Comparison of ENCODE assay signal across 3 cellular contexts in the genomic region with DNA sequence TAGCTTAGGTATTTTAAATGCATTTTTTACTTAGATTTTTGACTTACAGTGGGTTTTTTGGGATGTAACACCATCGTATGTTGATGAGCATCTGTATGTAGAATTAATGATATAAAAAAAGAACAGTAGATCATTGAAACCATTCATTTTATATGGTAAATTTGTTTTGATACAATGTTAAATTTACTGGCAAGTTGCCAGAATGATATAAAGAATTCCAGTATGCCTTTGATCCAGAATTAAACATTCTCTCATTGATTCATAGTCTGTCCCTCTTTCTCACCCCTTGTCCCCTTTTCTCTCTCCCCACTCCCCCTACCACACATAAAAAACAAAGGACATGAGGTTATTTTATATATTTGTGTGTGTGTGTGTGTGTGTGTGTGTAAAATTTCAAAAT.
TF ChIP-seq lines count a peak whose summit lies in the region.

No MANE protein-coding gene starts in this region.

TF ChIP-seq in GM23338, 12 proteins besides CTCF, POLR2A, EP300 and RAD21 (continues in another document):
- TF ChIP-seq, protein P1, sequence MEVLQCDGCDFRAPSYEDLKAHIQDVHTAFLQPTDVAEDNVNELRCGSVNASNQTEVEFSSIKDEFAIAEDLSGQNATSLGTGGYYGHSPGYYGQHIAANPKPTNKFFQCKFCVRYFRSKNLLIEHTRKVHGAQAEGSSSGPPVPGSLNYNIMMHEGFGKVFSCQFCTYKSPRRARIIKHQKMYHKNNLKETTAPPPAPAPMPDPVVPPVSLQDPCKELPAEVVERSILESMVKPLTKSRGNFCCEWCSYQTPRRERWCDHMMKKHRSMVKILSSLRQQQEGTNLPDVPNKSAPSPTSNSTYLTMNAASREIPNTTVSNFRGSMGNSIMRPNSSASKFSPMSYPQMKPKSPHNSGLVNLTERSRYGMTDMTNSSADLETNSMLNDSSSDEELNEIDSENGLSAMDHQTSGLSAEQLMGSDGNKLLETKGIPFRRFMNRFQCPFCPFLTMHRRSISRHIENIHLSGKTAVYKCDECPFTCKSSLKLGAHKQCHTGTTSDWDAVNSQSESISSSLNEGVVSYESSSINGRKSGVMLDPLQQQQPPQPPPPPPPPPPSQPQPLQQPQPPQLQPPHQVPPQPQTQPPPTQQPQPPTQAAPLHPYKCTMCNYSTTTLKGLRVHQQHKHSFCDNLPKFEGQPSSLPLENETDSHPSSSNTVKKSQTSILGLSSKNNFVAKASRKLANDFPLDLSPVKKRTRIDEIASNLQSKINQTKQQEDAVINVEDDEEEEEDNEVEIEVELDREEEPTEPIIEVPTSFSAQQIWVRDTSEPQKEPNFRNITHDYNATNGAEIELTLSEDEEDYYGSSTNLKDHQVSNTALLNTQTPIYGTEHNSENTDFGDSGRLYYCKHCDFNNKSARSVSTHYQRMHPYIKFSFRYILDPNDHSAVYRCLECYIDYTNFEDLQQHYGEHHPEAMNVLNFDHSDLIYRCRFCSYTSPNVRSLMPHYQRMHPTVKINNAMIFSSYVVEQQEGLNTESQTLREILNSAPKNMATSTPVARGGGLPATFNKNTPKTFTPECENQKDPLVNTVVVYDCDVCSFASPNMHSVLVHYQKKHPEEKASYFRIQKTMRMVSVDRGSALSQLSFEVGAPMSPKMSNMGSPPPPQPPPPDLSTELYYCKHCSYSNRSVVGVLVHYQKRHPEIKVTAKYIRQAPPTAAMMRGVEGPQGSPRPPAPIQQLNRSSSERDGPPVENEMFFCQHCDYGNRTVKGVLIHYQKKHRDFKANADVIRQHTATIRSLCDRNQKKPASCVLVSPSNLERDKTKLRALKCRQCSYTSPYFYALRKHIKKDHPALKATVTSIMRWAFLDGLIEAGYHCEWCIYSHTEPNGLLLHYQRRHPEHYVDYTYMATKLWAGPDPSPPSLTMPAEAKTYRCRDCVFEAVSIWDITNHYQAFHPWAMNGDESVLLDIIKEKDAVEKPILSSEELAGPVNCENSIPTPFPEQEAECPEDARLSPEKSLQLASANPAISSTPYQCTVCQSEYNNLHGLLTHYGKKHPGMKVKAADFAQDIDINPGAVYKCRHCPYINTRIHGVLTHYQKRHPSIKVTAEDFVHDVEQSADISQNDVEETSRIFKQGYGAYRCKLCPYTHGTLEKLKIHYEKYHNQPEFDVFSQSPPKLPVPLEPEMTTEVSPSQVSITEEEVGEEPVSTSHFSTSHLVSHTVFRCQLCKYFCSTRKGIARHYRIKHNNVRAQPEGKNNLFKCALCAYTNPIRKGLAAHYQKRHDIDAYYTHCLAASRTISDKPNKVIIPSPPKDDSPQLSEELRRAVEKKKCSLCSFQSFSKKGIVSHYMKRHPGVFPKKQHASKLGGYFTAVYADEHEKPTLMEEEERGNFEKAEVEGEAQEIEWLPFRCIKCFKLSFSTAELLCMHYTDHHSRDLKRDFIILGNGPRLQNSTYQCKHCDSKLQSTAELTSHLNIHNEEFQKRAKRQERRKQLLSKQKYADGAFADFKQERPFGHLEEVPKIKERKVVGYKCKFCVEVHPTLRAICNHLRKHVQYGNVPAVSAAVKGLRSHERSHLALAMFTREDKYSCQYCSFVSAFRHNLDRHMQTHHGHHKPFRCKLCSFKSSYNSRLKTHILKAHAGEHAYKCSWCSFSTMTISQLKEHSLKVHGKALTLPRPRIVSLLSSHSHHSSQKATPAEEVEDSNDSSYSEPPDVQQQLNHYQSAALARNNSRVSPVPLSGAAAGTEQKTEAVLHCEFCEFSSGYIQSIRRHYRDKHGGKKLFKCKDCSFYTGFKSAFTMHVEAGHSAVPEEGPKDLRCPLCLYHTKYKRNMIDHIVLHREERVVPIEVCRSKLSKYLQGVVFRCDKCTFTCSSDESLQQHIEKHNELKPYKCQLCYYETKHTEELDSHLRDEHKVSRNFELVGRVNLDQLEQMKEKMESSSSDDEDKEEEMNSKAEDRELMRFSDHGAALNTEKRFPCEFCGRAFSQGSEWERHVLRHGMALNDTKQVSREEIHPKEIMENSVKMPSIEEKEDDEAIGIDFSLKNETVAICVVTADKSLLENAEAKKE (CRISPR knock-in tag; IDR thresholded peaks at IDR 0.05) = no peak
- TF ChIP-seq CREB1 (CRISPR knock-in tag; IDR thresholded peaks at IDR 0.05; ENCODE audit: low read depth) = no peak
- TF ChIP-seq, protein P2, sequence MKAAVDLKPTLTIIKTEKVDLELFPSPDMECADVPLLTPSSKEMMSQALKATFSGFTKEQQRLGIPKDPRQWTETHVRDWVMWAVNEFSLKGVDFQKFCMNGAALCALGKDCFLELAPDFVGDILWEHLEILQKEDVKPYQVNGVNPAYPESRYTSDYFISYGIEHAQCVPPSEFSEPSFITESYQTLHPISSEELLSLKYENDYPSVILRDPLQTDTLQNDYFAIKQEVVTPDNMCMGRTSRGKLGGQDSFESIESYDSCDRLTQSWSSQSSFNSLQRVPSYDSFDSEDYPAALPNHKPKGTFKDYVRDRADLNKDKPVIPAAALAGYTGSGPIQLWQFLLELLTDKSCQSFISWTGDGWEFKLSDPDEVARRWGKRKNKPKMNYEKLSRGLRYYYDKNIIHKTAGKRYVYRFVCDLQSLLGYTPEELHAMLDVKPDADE (IDR thresholded peaks at IDR 0.05) = no peak

TF ChIP-seq in HEK293, 187 proteins besides CTCF, POLR2A, EP300 and RAD21:
- TF ChIP-seq, protein P3, sequence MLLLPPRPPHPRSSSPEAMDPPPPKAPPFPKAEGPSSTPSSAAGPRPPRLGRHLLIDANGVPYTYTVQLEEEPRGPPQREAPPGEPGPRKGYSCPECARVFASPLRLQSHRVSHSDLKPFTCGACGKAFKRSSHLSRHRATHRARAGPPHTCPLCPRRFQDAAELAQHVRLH (tag by site-specific recombination; IDR thresholded peaks at IDR 0.05) = no peak
- TF ChIP-seq ZSCAN16 (tag by site-specific recombination; IDR thresholded peaks at IDR 0.05) = no peak
- 0 out of 2 replicates have a peak, but pooled peaks have one; percentile 24 for TF ChIP-seq ZNF184 (tag by site-specific recombination; IDR thresholded peaks at IDR 0.05)
- no peak for TF ChIP-seq ZNF341 (tag by site-specific recombination; IDR thresholded peaks at IDR 0.05; ENCODE audit: low read depth)
- TF ChIP-seq, protein P4, sequence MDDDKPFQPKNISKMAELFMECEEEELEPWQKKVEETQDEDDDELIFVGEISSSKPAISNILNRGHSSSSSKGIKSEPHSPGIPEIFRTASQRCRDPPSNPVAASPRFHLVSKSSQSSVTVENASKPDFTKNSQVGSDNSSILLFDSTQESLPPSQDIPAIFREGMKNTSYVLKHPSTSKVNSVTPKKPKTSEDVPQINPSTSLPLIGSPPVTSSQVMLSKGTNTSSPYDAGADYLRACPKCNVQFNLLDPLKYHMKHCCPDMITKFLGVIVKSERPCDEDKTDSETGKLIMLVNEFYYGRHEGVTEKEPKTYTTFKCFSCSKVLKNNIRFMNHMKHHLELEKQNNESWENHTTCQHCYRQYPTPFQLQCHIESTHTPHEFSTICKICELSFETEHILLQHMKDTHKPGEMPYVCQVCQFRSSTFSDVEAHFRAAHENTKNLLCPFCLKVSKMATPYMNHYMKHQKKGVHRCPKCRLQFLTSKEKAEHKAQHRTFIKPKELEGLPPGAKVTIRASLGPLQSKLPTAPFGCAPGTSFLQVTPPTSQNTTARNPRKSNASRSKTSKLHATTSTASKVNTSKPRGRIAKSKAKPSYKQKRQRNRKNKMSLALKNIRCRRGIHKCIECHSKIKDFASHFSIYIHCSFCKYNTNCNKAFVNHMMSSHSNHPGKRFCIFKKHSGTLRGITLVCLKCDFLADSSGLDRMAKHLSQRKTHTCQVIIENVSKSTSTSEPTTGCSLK (tag by site-specific recombination; IDR thresholded peaks at IDR 0.05) = no peak
- no peak for TF ChIP-seq ZNF2 (tag by site-specific recombination; IDR thresholded peaks at IDR 0.05)
TF ChIP-seq in HEK293: peak in this region for 1.

TF ChIP-seq in K562, 482 proteins besides CTCF, POLR2A, EP300 and RAD21:
- TF ChIP-seq ZNF778 (CRISPR knock-in tag; IDR thresholded peaks at IDR 0.05) (no peak), NFIX (CRISPR knock-in tag; IDR thresholded peaks at IDR 0.05; ENCODE audit: low read depth) (peak; percentile 96), NFIC (IDR thresholded peaks at IDR 0.05) (peak; percentile 97)
TF ChIP-seq in K562: peak in this region for 2.
